Comparison of ENCODE assay signal across 9 cellular contexts in genomic region chr6:95547043-95547442, GRCh38.
"Had no signal": no experiment of that assay in that cellular context is flagged by ENCODE, and none has a peak within 500 bp of the region (broad histone marks: within the 10 kb centered on the region; RNA-seq: fewer than 3 reads in every experiment).

No MANE protein-coding gene starts in this region.

- ATAC-seq: GM23338, HCT116, K562 had no signal

- H3K27ac Mint-ChIP-seq: GM23338, HFFc6 had no signal

- H3K36me3 ChIP-seq: HAP-1 had no signal

- H3K9me3 ChIP-seq: HAP-1 had no signal

- H3K4me3 ChIP-seq: GM23338, HAP-1, K562 had no signal

- H3K27ac ChIP-seq: HL-60 had no signal

- FAIRE-seq: H1, K562 had no signal

- DNase-seq: H7, HFFc6, IMR-90 had no signal

- H3K9me3 Mint-ChIP-seq: GM23338 had no signal

- H3K4me3 Mint-ChIP-seq: GM23338, HFFc6 had no signal
